In genomic region chr9:70060883-70061507, GRCh38 we compare ENCODE assay signal across 12 cellular contexts. TPM values are rescaled to one million over a fixed set of nuclear protein-coding genes. Genes with fewer than 3 reads are reported as not detected.
DNase-seq lines count a peak whose midpoint lies in the region; ATAC-seq lines count a peak whose summit lies in the region.
"Had no signal": no experiment of that assay in that cellular context is flagged by ENCODE, and none has a peak within 500 bp of the region (broad histone marks: within the 10 kb centered on the region; RNA-seq: fewer than 3 reads in every experiment).

No MANE protein-coding gene starts in this region.

- H3K9me3 ChIP-seq in right cardiac atrium (ENCODE audit: control insufficient read depth, low read length): no peaks in the 10 kb centered on the region

- ATAC-seq in GM18867 (IDR thresholded peaks at IDR 0.05; ENCODE audit: unreplicated experiment) (peak; percentile 100), GM21723 (IDR thresholded peaks at IDR 0.05; ENCODE audit: unreplicated experiment) (peak; percentile 99), HG03196 (IDR thresholded peaks at IDR 0.05; ENCODE audit: unreplicated experiment) (peak; percentile 94), right cardiac atrium (no peak)

- intact Hi-C loops in right cardiac atrium (cut with DNase I): no loop called here

- DNase-seq in germinal center (ENCODE audit: low spot score) (peak; percentile 36), LoVo (ENCODE audit: low spot score) (no peak), UCSD-AML1 (lab: John Stamatoyannopoulos, UW; ENCODE audit: unreplicated experiment) (no peak), cortex of kidney (lab: John Stamatoyannopoulos, UW) (no peak), right cardiac atrium (no peak)
- DNase-seq: activated CD4-positive, CD25-positive, alpha-beta regulatory T cell; activated naive CD4-positive, alpha-beta T cell treated with anti-CD3 and anti-CD28 coated beads, Interleukin-2, amount 50 U/mL, for 16 hours; DMS 273 treated with DMSO at 0.1 percent for 48 hours; effector memory CD4-positive, alpha-beta T cell had no signal

- H3K4me3 ChIP-seq in right cardiac atrium (ENCODE audit: low read length): no peak overlapping the region

- no peak overlapping the region for H3K27ac ChIP-seq in right cardiac atrium (ENCODE audit: low read length)

- no peaks in the 10 kb centered on the region for H3K27me3 ChIP-seq in right cardiac atrium (ENCODE audit: control insufficient read depth, insufficient read depth)

- H3K4me1 ChIP-seq in right cardiac atrium (ENCODE audit: control insufficient read depth, insufficient read depth, low read length): peaks cover 5% of the 10 kb centered on the region

RNA-seq across cellular contexts. Expression of gene MAMDC2, which starts 17.3 kb away (rescaled TPM):
- total RNA-seq in right cardiac atrium: 10 to 100 TPM; 12.2 to 18.1 (median 16.5) TPM
- 11.5 TPM for polyA plus RNA-seq in right cardiac atrium

Comparison
In these comparisons a context has a peak if more than half of its experiments do, and no peak if none do; other contexts are left out.
1. ATAC-seq: peak in GM18867 (single experiment), GM21723 (single experiment) and HG03196 (single experiment); none in right cardiac atrium (0 of 2).